Comparison of ENCODE assay signal across 8 cellular contexts in genomic region chr2:173568054-173568453, GRCh38.
DNase-seq lines count a peak whose midpoint lies in the region; ATAC-seq and TF ChIP-seq lines count a peak whose summit lies in the region.

No MANE protein-coding gene starts in this region.

- no peaks in the 10 kb centered on the region for H3K36me3 Mint-ChIP-seq in activated T-cell treated with anti-CD3 and anti-CD28 coated beads, Interleukin-2, amount 50 U/mL, for 72 hours (ENCODE audit: insufficient read depth in 2 of 2)
- no peaks in the 10 kb centered on the region for H3K36me3 Mint-ChIP-seq in activated T-cell treated with anti-CD3 and anti-CD28 coated beads, Interleukin-2, amount 50 U/mL, for 4 hours (ENCODE audit: insufficient read depth)
- no peaks in the 10 kb centered on the region for H3K36me3 Mint-ChIP-seq in CD8-positive, alpha-beta memory T cell

- no peaks in the 10 kb centered on the region for H3K36me3 ChIP-seq in transverse colon
- H3K36me3 ChIP-seq in CD8-positive, alpha-beta memory T cell (ENCODE audit: insufficient read depth, low read length) = no peaks in the 10 kb centered on the region

- no peak for TF ChIP-seq EP300 in transverse colon (IDR thresholded peaks at IDR 0.05; ENCODE audit: low read depth)

- in situ Hi-C loops in transverse colon (cut with MboI; ENCODE audit: low pct_ligation_motif_present in 1 of 4, low pct_unique_long_range_greater_than_20kb in 1 of 4, low sequenced_read_pairs in 3 of 4) = no loop called here

- WGBS in transverse colon (ENCODE audit: low coverage in 1 of 2), 2 donors = 33 to 54% methylated on average over 1 to 3 of the region's 3 CpGs

- no peak overlapping the region for H3K27ac ChIP-seq in transverse colon
- H3K27ac ChIP-seq in CD8-positive, alpha-beta memory T cell (ENCODE audit: low read depth, low read length) = no peak overlapping the region

- TF ChIP-seq POLR2A in transverse colon (IDR thresholded peaks at IDR 0.05) = no peak

- no peak for ATAC-seq in activated T-cell treated with anti-CD3 and anti-CD28 coated beads, Interleukin-2, amount 50 U/mL, for 72 hours (replicated peaks in 1 of 2)
- no peak for ATAC-seq in activated T-cell treated with anti-CD3 and anti-CD28 coated beads, Interleukin-2, amount 50 U/mL, for 4 hours
- ATAC-seq in GM21367 (IDR thresholded peaks at IDR 0.05; ENCODE audit: unreplicated experiment) = no peak

- CTCF ChIA-PET in CD8-positive, alpha-beta memory T cell (lab: Charles Lee) = no interaction called here

- peaks cover 12% of the 10 kb centered on the region for H3K4me1 Mint-ChIP-seq in activated T-cell treated with anti-CD3 and anti-CD28 coated beads, Interleukin-2, amount 50 U/mL, for 72 hours (ENCODE audit: low read depth)
- H3K4me1 Mint-ChIP-seq in activated T-cell treated with anti-CD3 and anti-CD28 coated beads, Interleukin-2, amount 50 U/mL, for 4 hours (ENCODE audit: low read depth) = peaks cover 1% of the 10 kb centered on the region
- peaks cover 3 to 6% (median 5%) of the 10 kb centered on the region in 3 donors for H3K4me1 Mint-ChIP-seq in CD8-positive, alpha-beta memory T cell

- H3K4me1 ChIP-seq in transverse colon = peaks cover 0 to 22% (median 12%) of the 10 kb centered on the region in 4 donors
- no peaks in the 10 kb centered on the region for H3K4me1 ChIP-seq in CD8-positive, alpha-beta memory T cell (ENCODE audit: insufficient read depth, low read length)

- POLR2A ChIA-PET in CD8-positive, alpha-beta memory T cell (lab: Charles Lee) = no interaction called here

- DNase-seq in activated T-cell treated with anti-CD3 and anti-CD28 coated beads, Interleukin-2, amount 50 U/mL, for 72 hours = peak; percentile 5 to 14
- no peak for DNase-seq in activated T-cell treated with anti-CD3 and anti-CD28 coated beads, Interleukin-2, amount 50 U/mL, for 4 hours
- peak; percentile 11 for DNase-seq in NCI-H526 treated with DMSO at 0.1 percent for 48 hours (lab: John Stamatoyannopoulos, UW)
- DNase-seq in epithelial cell of esophagus (ENCODE audit: low read depth) = peak; percentile 15
- DNase-seq in transverse colon = peak; percentile 36
- no peak for DNase-seq in NCI-H1048 (lab: John Stamatoyannopoulos, UW)
- no peak for DNase-seq in CD8-positive, alpha-beta memory T cell

- H3K4me3 Mint-ChIP-seq in activated T-cell treated with anti-CD3 and anti-CD28 coated beads, Interleukin-2, amount 50 U/mL, for 72 hours = no peak overlapping the region
- no peak overlapping the region for H3K4me3 Mint-ChIP-seq in activated T-cell treated with anti-CD3 and anti-CD28 coated beads, Interleukin-2, amount 50 U/mL, for 4 hours
- H3K4me3 Mint-ChIP-seq in CD8-positive, alpha-beta memory T cell = no peak overlapping the region

- TF ChIP-seq CTCF in epithelial cell of esophagus (IDR thresholded peaks at IDR 0.05; ENCODE audit: insufficient read depth, low read depth, low read length, missing control alignments) (no peak), transverse colon (IDR thresholded peaks at IDR 0.05) (peak in 2 of 5 experiments; percentile 10 to 20)

- peaks cover 35% of the 10 kb centered on the region for H3K27me3 Mint-ChIP-seq in activated T-cell treated with anti-CD3 and anti-CD28 coated beads, Interleukin-2, amount 50 U/mL, for 72 hours (ENCODE audit: low read depth)
- H3K27me3 Mint-ChIP-seq in activated T-cell treated with anti-CD3 and anti-CD28 coated beads, Interleukin-2, amount 50 U/mL, for 4 hours (ENCODE audit: low read depth) = peaks cover 9% of the 10 kb centered on the region
- peaks cover 13 to 25% of the 10 kb centered on the region in 2 donors for H3K27me3 Mint-ChIP-seq in CD8-positive, alpha-beta memory T cell

- H3K4me3 ChIP-seq in epithelial cell of esophagus (ENCODE audit: low read length) (no peak overlapping the region), transverse colon (no peak overlapping the region)
- H3K4me3 ChIP-seq in CD8-positive, alpha-beta memory T cell (ENCODE audit: low read length) = no peak overlapping the region

- no peaks in the 10 kb centered on the region for H3K9me3 ChIP-seq in transverse colon
- no peaks in the 10 kb centered on the region for H3K9me3 ChIP-seq in CD8-positive, alpha-beta memory T cell (ENCODE audit: low read length)

- intact Hi-C loops in transverse colon (cut with DNase I; ENCODE audit: low total_unique reads) = no loop called here

- no peak overlapping the region for H3K27ac Mint-ChIP-seq in activated T-cell treated with anti-CD3 and anti-CD28 coated beads, Interleukin-2, amount 50 U/mL, for 72 hours
- no peak overlapping the region for H3K27ac Mint-ChIP-seq in CD8-positive, alpha-beta memory T cell

- H3K9me3 Mint-ChIP-seq in activated T-cell treated with anti-CD3 and anti-CD28 coated beads, Interleukin-2, amount 50 U/mL, for 72 hours = peaks cover 0 to 1% of the 10 kb centered on the region in 2 donors
- no peaks in the 10 kb centered on the region for H3K9me3 Mint-ChIP-seq in activated T-cell treated with anti-CD3 and anti-CD28 coated beads, Interleukin-2, amount 50 U/mL, for 4 hours
- peaks cover 0 to 7% (median 4%) of the 10 kb centered on the region in 5 donors for H3K9me3 Mint-ChIP-seq in CD8-positive, alpha-beta memory T cell

- H3K27me3 ChIP-seq in transverse colon = no peaks in the 10 kb centered on the region
- no peaks in the 10 kb centered on the region for H3K27me3 ChIP-seq in CD8-positive, alpha-beta memory T cell (ENCODE audit: insufficient read depth, low read length, poor library complexity, severe bottlenecking)

Comparison
In these comparisons a context has a peak if more than half of its experiments do, and no peak if none do; other contexts are left out.
1. DNase-seq: peak in activated T-cell treated with anti-CD3 and anti-CD28 coated beads, Interleukin-2, amount 50 U/mL, for 72 hours (2 of 2), NCI-H526 treated with DMSO at 0.1 percent for 48 hours (single experiment), epithelial cell of esophagus (single experiment) and transverse colon (single experiment); none in activated T-cell treated with anti-CD3 and anti-CD28 coated beads, Interleukin-2, amount 50 U/mL, for 4 hours (single experiment), NCI-H1048 (single experiment) and CD8-positive, alpha-beta memory T cell (0 of 5).